16 cellular contexts compared by ENCODE assay signal in the genomic region with DNA sequence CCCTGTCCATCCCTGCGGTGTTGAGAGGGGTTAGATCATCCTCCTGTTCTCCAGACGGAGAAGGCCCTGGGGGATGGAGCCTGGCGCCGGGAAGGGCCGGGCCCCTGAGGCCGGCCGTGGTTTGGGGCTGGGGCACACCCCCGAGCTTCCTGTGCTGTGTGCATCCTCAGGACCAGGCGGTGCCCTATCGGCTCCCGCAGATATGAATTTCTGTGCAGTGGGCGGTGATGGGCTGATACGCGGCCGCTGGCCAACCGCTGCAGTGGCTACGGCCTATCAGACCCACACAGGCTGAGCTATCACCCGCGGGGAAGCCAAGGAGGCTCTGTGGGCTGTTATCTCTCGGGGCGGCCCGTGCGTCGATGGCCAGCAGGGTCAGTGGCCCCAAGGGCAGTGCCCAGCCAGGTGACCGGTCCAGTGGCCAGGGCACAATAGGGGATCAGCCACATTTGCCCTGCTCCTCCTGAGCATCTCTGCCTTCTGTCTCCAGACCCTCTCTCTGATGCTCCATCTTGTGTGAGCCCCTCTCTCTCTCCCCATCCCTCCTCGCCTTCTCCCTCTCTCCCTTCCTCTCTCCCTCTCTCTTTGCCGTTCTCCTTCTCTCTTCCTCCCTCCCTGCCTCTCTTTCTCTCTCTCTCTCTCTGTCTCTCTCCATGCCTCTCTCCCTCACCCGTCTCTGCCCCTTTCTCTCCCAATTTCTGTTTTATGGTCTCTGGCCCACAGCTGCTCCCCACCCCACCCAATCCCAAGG.
"Had no signal": no experiment of that assay in that cellular context is flagged by ENCODE, and none has a peak within 500 bp of the region (broad histone marks: within the 10 kb centered on the region; RNA-seq: fewer than 3 reads in every experiment).

No MANE protein-coding gene starts in this region.

- H3K36me3 Mint-ChIP-seq: activated naive CD8-positive, alpha-beta T cell treated with anti-CD3 and anti-CD28 coated beads for 36 hours; T-cell had no signal

- H3K27me3 Mint-ChIP-seq: activated naive CD8-positive, alpha-beta T cell treated with anti-CD3 and anti-CD28 coated beads for 36 hours; T-cell had no signal

- ATAC-seq: gastroesophageal sphincter, left ventricle myocardium superior, T-cell, upper lobe of right lung had no signal

- H3K27ac ChIP-seq: brain microvascular endothelial cell, gastroesophageal sphincter, upper lobe of right lung had no signal

- H3K27me3 ChIP-seq: brain microvascular endothelial cell, upper lobe of right lung had no signal

- H3K4me3 ChIP-seq: gastroesophageal sphincter, upper lobe of right lung had no signal

- H3K9me3 Mint-ChIP-seq: activated naive CD8-positive, alpha-beta T cell treated with anti-CD3 and anti-CD28 coated beads for 36 hours; T-cell had no signal

- H3K4me1 Mint-ChIP-seq: activated naive CD8-positive, alpha-beta T cell treated with anti-CD3 and anti-CD28 coated beads for 36 hours; T-cell had no signal

- H3K36me3 ChIP-seq: brain microvascular endothelial cell, gastroesophageal sphincter, upper lobe of right lung had no signal

- H3K9me3 ChIP-seq: upper lobe of right lung had no signal

- H3K4me1 ChIP-seq: gastroesophageal sphincter, upper lobe of right lung had no signal

- H3K27ac Mint-ChIP-seq: activated naive CD8-positive, alpha-beta T cell treated with anti-CD3 and anti-CD28 coated beads for 36 hours; T-cell had no signal

- H3K4me3 Mint-ChIP-seq: activated naive CD8-positive, alpha-beta T cell treated with anti-CD3 and anti-CD28 coated beads for 36 hours; T-cell had no signal

- DNase-seq: activated CD4-positive, alpha-beta T cell treated with anti-CD3 and anti-CD28 coated beads, Interleukin-2, amount 50 U/mL, for 1 hour; activated CD4-positive, CD25-positive, alpha-beta regulatory T cell; activated effector memory CD4-positive, alpha-beta T cell treated with anti-CD3 and anti-CD28 coated beads, Interleukin-2, amount 50 U/mL, for 16 hours; activated naive CD8-positive, alpha-beta T cell treated with anti-CD3 and anti-CD28 coated beads for 36 hours; activated T-cell treated with anti-CD3 and anti-CD28 coated beads, Interleukin-2, amount 50 U/mL, for 1 hour; brain microvascular endothelial cell; effector memory CD4-positive, alpha-beta T cell; left ventricle myocardium superior; mesendoderm; occipital lobe; stimulated activated CD4-positive, alpha-beta T cell treated with anti-CD3 and anti-CD28 coated beads, Interleukin-12 subunit alpha, Interleukin-12 subunit beta, amount 100 ng/mL, for 4 hours; stimulated activated naive CD4-positive, alpha-beta T cell treated with Interleukin-2 at 50 U/mL for 16 hours; T-cell; T1000; upper lobe of right lung had no signal
